8 cellular contexts compared by ENCODE assay signal in the genomic region with DNA sequence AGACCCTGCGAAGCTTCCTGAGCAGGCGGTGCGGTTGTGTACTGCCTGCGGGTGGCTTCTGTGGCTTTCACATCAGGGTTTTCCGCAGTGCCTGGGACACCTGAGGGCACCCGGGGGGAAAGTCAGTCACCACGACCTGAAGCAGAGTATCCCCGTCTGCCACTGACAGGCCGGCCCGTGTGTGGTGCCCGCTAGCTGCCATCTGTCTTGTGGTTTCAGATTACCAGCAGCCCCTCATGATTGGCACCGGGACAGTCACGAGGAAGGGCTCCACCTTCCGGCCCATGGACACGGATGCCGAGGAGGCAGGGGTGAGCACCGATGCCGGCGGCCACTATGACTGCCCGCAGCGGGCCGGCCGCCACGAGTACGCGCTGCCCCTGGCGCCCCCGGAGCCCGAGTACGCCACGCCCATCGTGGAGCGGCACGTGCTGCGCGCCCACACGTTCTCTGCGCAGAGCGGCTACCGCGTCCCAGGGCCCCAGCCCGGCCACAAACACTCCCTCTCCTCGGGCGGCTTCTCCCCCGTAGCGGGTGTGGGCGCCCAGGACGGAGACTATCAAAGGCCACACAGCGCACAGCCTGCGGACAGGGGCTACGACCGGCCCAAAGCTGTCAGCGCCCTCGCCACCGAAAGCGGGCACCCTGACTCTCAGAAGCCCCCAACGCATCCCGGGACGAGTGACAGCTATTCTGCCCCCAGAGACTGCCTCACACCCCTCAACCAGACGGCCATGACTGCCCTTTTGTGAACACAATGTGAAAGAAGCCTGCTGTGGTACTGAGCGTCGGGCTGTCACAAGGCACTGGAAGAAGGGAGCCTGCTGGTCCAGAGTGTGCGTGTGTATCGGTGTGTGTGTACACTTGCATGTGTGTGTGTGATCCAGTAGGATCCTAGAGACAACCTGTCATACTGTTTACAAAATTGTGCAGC. TPM values are rescaled to one million over a fixed set of nuclear protein-coding genes. Genes with fewer than 3 reads are reported as not detected.
DNase-seq lines count a peak whose midpoint lies in the region; ATAC-seq, FAIRE-seq and TF ChIP-seq lines count a peak whose summit lies in the region.

No MANE protein-coding gene starts in this region.

- H3K27ac ChIP-seq in K562 (ENCODE audit: extremely low read depth, low read depth, low read length): no peak overlapping the region
- peak overlapping the region; percentile 5 for H3K27ac ChIP-seq in keratinocyte (ENCODE audit: control insufficient read depth, insufficient read depth, low read length)

- H3K27ac Mint-ChIP-seq in T-helper 17 cell: peak overlapping the region; percentile 94

- TF ChIP-seq EP300 in K562 (IDR thresholded peaks at IDR 0.05; ENCODE audit: low read length): no peak

- CTCF ChIA-PET in K562 (lab: Yijun Ruan, JAX; ENCODE audit: low intra/inter-chr PET ratio): no interaction called here

- peaks cover 36% of the 10 kb centered on the region for H3K4me1 Mint-ChIP-seq in T-helper 17 cell

- H3K4me1 ChIP-seq in ES-I3 (ENCODE audit: insufficient read depth, low read length) (peaks cover 29% of the 10 kb centered on the region), K562 (replicated peaks in 1 of 2; ENCODE audit: control insufficient read depth in 2 of 2, insufficient read depth in 2 of 2, low read length in 2 of 2) (peaks cover 0 to 19% of the 10 kb centered on the region in 2 experiments; a peak in 3 of 5 replicates), keratinocyte (ENCODE audit: control insufficient read depth, extremely low read depth, insufficient read depth, low read length) (peaks cover 41% of the 10 kb centered on the region)

- no peaks in the 10 kb centered on the region for H3K79me2 ChIP-seq in K562 (ENCODE audit: control insufficient read depth, insufficient read depth, low read length)
- no peaks in the 10 kb centered on the region for H3K79me2 ChIP-seq in keratinocyte (ENCODE audit: control insufficient read depth, insufficient read depth, low read length)

- H3K9me1 ChIP-seq in K562 (ENCODE audit: control insufficient read depth, insufficient read depth, low read length) (no peaks in the 10 kb centered on the region), keratinocyte (ENCODE audit: control insufficient read depth, extremely low read depth, insufficient read depth, low read length) (peaks cover 3% of the 10 kb centered on the region)

- no TSS peak for BruUV-seq in K562 (replicated peaks; lab: Mats Ljungman, UMichigan)

- TF ChIP-seq CTCF in K562 (IDR thresholded peaks at IDR 0.05 in 2 of 3, conservative IDR thresholded peaks at IDR 0.05 in 1 of 3; ENCODE audit: insufficient read depth in 2 of 3, low read depth in 1 of 3, low read length in 3 of 3) (no peak), keratinocyte (optimal IDR thresholded peaks at IDR 0.05 in 1 of 3, IDR thresholded peaks at IDR 0.05 in 1 of 3, conservative IDR thresholded peaks at IDR 0.05 in 1 of 3; ENCODE audit: extremely low read depth in 1 of 3, insufficient read depth in 2 of 3, low read length in 3 of 3) (peak in 1 of 3 experiments; percentile 20)

- POLR2A ChIA-PET in K562 (lab: Yijun Ruan, JAX): interaction anchor here (0.8 to 2.2 kb wide), 2 partner anchors 11 kb away, joined by 3 to 8 read pairs; no protein-coding TSS in a partner anchor

- peak; percentile 73 for ATAC-seq in HG02943 (IDR thresholded peaks at IDR 0.05; ENCODE audit: low read depth, unreplicated experiment)
- peak; percentile 59 for ATAC-seq in T-helper 17 cell
- ATAC-seq in K562: no peak
- ATAC-seq in GM19328 (IDR thresholded peaks at IDR 0.05; ENCODE audit: unreplicated experiment): no peak

- dilution Hi-C loops in keratinocyte (cut with MboI; ENCODE audit: extremely low pct_ligation_motif_present, low sequenced_read_pairs): no loop called here

- peak overlapping the region; percentile 7; the same call in 1 of the 2 replicates for H3K9ac ChIP-seq in ES-I3 (ENCODE audit: low read depth, low read length)
- H3K9ac ChIP-seq in K562 (ENCODE audit: insufficient read depth in 1 of 2, low read depth in 2 of 2, low read length in 2 of 2): no peak overlapping the region
- no peak overlapping the region for H3K9ac ChIP-seq in keratinocyte (ENCODE audit: control insufficient read depth, extremely low read depth, insufficient read depth, low read length)

- TF ChIP-seq RAD21 in K562 (CRISPR knock-in tag; conservative IDR thresholded peaks at IDR 0.05 in 1 of 2, IDR thresholded peaks at IDR 0.05 in 1 of 2): no peak

- in situ Hi-C loops in K562 (cut with MboI): no loop called here

- H3K27me3 Mint-ChIP-seq in T-helper 17 cell: no peaks in the 10 kb centered on the region

- DNase-seq in T-helper 17 cell (peak; percentile 13 to 39 (median 34)), K562 (ENCODE audit: extremely low read depth in 1 of 4, low spot score in 3 of 4) (no peak), keratinocyte (ENCODE audit: low read depth, low spot score) (no peak), SKM-1 treated with dmso at 0.1 percent for 144 hours (lab: John Stamatoyannopoulos, UW; ENCODE audit: unreplicated experiment) (no peak)
- peak; percentile 22 to 23 for DNase-seq in stimulated activated CD4-positive, alpha-beta T cell treated with anti-CD3 and anti-CD28 coated beads, Interleukin-1b, Interleukin-23, amount 100 ng/mL, for 4 hours (ENCODE audit: low read depth in 2 of 2)

- 96% methylated on average over 46 of the region's 64 CpGs for WGBS in K562 (ENCODE audit: insufficient coverage, low coverage, missing lambda C conversion rate)

- peak overlapping the region; percentile 90 for H3K4me3 Mint-ChIP-seq in T-helper 17 cell

- no peak overlapping the region for H3K4me2 ChIP-seq in K562 (ENCODE audit: insufficient read depth, low read length)
- H3K4me2 ChIP-seq in keratinocyte (ENCODE audit: control insufficient read depth, extremely low read depth, insufficient read depth, low read depth, low read length): peak overlapping the region; percentile 9

- peaks cover 5% of the 10 kb centered on the region for H3K36me3 Mint-ChIP-seq in T-helper 17 cell (ENCODE audit: low read depth)

- no peak overlapping the region for H2AFZ ChIP-seq in K562 (ENCODE audit: low read depth, low read length)
- H2AFZ ChIP-seq in keratinocyte (ENCODE audit: control insufficient read depth, low read length): peak overlapping the region; percentile 2

- H4K20me1 ChIP-seq in K562 (replicated peaks; ENCODE audit: control insufficient read depth, insufficient read depth, low read length) (no peaks in the 10 kb centered on the region), keratinocyte (ENCODE audit: control insufficient read depth, extremely low read depth, insufficient read depth, low read length) (no peaks in the 10 kb centered on the region)

- H3K9me3 ChIP-seq in ES-I3 (ENCODE audit: control insufficient read depth, insufficient read depth, low read length) (no peaks in the 10 kb centered on the region), T-helper 17 cell (ENCODE audit: control insufficient read depth, low read length, poor library complexity, severe bottlenecking) (no peaks in the 10 kb centered on the region), K562 (replicated peaks; ENCODE audit: control insufficient read depth, insufficient read depth, low read depth, low read length) (no peaks in the 10 kb centered on the region), keratinocyte (ENCODE audit: control insufficient read depth, low read depth, low read length) (no peaks in the 10 kb centered on the region)

- H3K4me3 ChIP-seq in K562: no peak overlapping the region
- H3K4me3 ChIP-seq in keratinocyte (ENCODE audit: control insufficient read depth in 2 of 3, extremely low read depth in 1 of 3, insufficient read depth in 2 of 3, low read depth in 1 of 3, low read length in 3 of 3): no peak overlapping the region

- H3K36me3 ChIP-seq in ES-I3 (ENCODE audit: insufficient read depth, low read length) (no peaks in the 10 kb centered on the region), K562 (ENCODE audit: control insufficient read depth, insufficient read depth, low read length) (peaks cover 16% of the 10 kb centered on the region; the same call in 2 of the 3 replicates), keratinocyte (ENCODE audit: control insufficient read depth in 2 of 2, extremely low read depth in 1 of 2, insufficient read depth in 2 of 2, low read length in 2 of 2) (peaks cover 10 to 20% of the 10 kb centered on the region in 2 experiments)

- intact Hi-C loops in K562 (cut with micrococcal nuclease): no loop called here

- TF ChIP-seq POLR2A in K562 (conservative IDR thresholded peaks at IDR 0.05): no peak

- H3K27me3 ChIP-seq in K562 (ENCODE audit: control insufficient read depth in 2 of 2, insufficient read depth in 2 of 2, low read length in 2 of 2) (no peaks in the 10 kb centered on the region), keratinocyte (ENCODE audit: control insufficient read depth, extremely low read depth, insufficient read depth, low read length) (no peaks in the 10 kb centered on the region)

- FAIRE-seq in K562 (lab: Jason Lieb, UNC) (no peak), keratinocyte (lab: Jason Lieb, UNC) (no peak)

RNA-seq across cellular contexts. Expression of a gene that starts 54.4 kb away (rescaled TPM):
- 10 to 100 TPM; 16.8 to 17.4 TPM for total RNA-seq in T-helper 17 cell
- 7.2 and 21.1 TPM in 2 replicates for total RNA-seq in K562 (2011; cell fraction: chromatin; rRNA removed; ENCODE audit: low replicate concordance)
- 5.7 and 7.8 TPM in 2 replicates for total RNA-seq in K562 (2011; cell fraction: nucleolus; rRNA removed)
- total RNA-seq in K562 (2011; cell fraction: nucleoplasm; rRNA removed): 10.5 and 16.4 TPM in 2 replicates
- total RNA-seq in K562 (2014; rRNA removed): 21.1 and 22.1 TPM in 2 replicates
- total RNA-seq in K562 (2014; rRNA removed; fragmentation: Illumina TruSeq; extraction: Trizol): 32.2 and 35.0 TPM in 2 replicates
- total RNA-seq in K562 (2015; rRNA removed; fragmentation: Illumina TruSeq; extraction: Trizol): 27.0 and 28.7 TPM in 2 replicates
- total RNA-seq in K562 (2021): 24.0 and 25.6 TPM in 2 replicates
- 17.0 and 28.8 TPM in 2 replicates for polyA plus RNA-seq in K562 (2011; rRNA removed)
- 5.2 and 7.1 TPM in 2 replicates for polyA plus RNA-seq in K562 (2011; cell fraction: cytosol; rRNA removed)
- polyA plus RNA-seq in K562 (2011; cell fraction: nucleus; rRNA removed): 16.7 and 19.5 TPM in 2 replicates
- polyA plus RNA-seq in K562 (2012): 15.0 and 20.3 TPM in 2 replicates
- 21.8 and 27.0 TPM in 2 replicates for polyA plus RNA-seq in K562 (2014; fragmentation: Illumina TruSeq; extraction: Trizol)
- 10 to 100 TPM in 1 of 2 experiments, 1 to 10 TPM in 1; 10.0 to 12.2 TPM for polyA plus RNA-seq in K562 (2014; fragmentation: Nextera tagmentation; extraction: Ambion mirVana)
- 24.2 and 27.3 TPM in 2 replicates for polyA plus RNA-seq in K562 (2014; rRNA removed)
- 23.5 and 27.5 TPM in 2 replicates for polyA minus RNA-seq in K562 (2011; rRNA and poly(A)+ RNA removed)
- 11.5 and 13.2 TPM in 2 replicates for polyA minus RNA-seq in K562 (2011; cell fraction: cytosol; rRNA and poly(A)+ RNA removed)
- 18.0 and 23.9 TPM in 2 replicates for polyA minus RNA-seq in K562 (2011; cell fraction: nucleus; rRNA and poly(A)+ RNA removed)
- polyA plus RNA-seq in keratinocyte: 20.3 to 33.9 TPM (median 24.9 TPM) in 3 replicates
- polyA plus RNA-seq in keratinocyte (2011; ENCODE audit: low read depth): 30.5 TPM
- 12.6 and 23.0 TPM in 2 replicates for polyA plus RNA-seq in keratinocyte (2011; cell fraction: cytosol; rRNA removed)
- 27.4 and 42.2 TPM in 2 replicates for polyA plus RNA-seq in keratinocyte (2011; cell fraction: nucleus; rRNA removed)
- 18.6 and 22.7 TPM in 2 replicates for polyA plus RNA-seq in keratinocyte (2012; ENCODE audit: low replicate concordance)
- 3.5 to 18.9 TPM (median 9.9 TPM) in 3 replicates for polyA minus RNA-seq in keratinocyte
- polyA minus RNA-seq in keratinocyte (2011; cell fraction: cytosol; rRNA and poly(A)+ RNA removed): 21.1 TPM
- polyA minus RNA-seq in keratinocyte (2011; cell fraction: nucleus; rRNA and poly(A)+ RNA removed): 17.7 and 28.9 TPM in 2 replicates

Comparison
In these comparisons a context has a peak if more than half of its experiments do, and no peak if none do; other contexts are left out.
1. ATAC-seq: peak in HG02943 (single experiment) and T-helper 17 cell (single experiment); none in K562 (single experiment) and GM19328 (single experiment).
2. DNase-seq: peak in T-helper 17 cell (3 of 3) and stimulated activated CD4-positive, alpha-beta T cell treated with anti-CD3 and anti-CD28 coated beads, Interleukin-1b, Interleukin-23, amount 100 ng/mL, for 4 hours (2 of 2); none in K562 (0 of 4), keratinocyte (single experiment) and SKM-1 treated with dmso at 0.1 percent for 144 hours (single experiment).